In the genomic region with DNA sequence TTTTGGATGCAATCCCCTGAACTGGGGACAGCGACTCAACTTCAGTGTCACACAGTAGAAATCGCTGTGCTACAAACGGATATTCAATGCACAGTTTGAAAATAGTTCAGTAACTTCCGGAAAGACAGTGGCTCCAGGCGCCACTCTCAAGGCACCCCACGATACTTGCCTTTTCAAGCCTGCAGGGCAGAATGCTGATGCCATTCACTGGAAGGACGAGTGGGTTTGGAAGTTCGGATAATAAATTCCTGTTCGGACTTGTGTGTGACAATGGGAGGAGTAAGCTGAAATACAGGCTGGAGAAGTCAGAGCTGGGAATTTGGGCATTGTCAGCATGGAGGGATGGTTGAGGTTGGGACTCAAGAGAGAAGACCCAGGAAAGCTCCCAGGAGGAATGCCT, we compare ENCODE assay signal across 25 cellular contexts.
"Had no signal": no experiment of that assay in that cellular context is flagged by ENCODE, and none has a peak within 500 bp of the region (broad histone marks: within the 10 kb centered on the region; RNA-seq: fewer than 3 reads in every experiment).

No MANE protein-coding gene starts in this region.

- H3K9ac ChIP-seq: parathyroid adenoma had no signal

- H3K36me3 ChIP-seq: gastrocnemius medialis, right lobe of liver, suprapubic skin, transverse colon, vagina had no signal

- H3K4me1 ChIP-seq: parathyroid adenoma, transverse colon had no signal

- H3K79me2 ChIP-seq: parathyroid adenoma had no signal

- H3K27ac Mint-ChIP-seq: endodermal cell; mesothelial cell of epicardium; naive B cell; nephron; progenitor cell of endocrine pancreas; stimulated activated naive B cell treated with anti-CD40 and anti-IgM and Interleukin-4, amounts not matched to agents 10 μg/mL and 1 μg/mL and 100 μg/mL, for 72 hours; stimulated activated naive CD8-positive, alpha-beta T cell treated with anti-CD3 and anti-CD28 coated beads, Interleukin-15, Interleukin-2, amounts not matched to agents 100 ng/mL and 50 ng/mL, for 24 hours had no signal

- ATAC-seq: gastrocnemius medialis; left lobe of liver; mucosa of descending colon; right lobe of liver; stimulated activated naive B cell treated with anti-CD40 and anti-IgM and Interleukin-4, amounts not matched to agents 10 μg/mL and 1 μg/mL and 100 μg/mL, for 72 hours had no signal

- H2AFZ ChIP-seq: parathyroid adenoma had no signal

- DNase-seq: cerebellar nuclear complex; dorsolateral prefrontal cortex; effector CD4-positive, alpha-beta T cell; endodermal cell; gastrocnemius medialis; kidney; mesenchymal stem cell; mucosa of descending colon; naive B cell; occipital lobe; small intestine; stimulated activated CD4-positive, alpha-beta T cell treated with anti-CD3 and anti-CD28 coated beads, Interleukin-15, amount 100 ng/mL, for 24 hours; stimulated activated CD4-positive, alpha-beta T cell treated with anti-CD3 and anti-CD28 coated beads, Interleukin-2, amount 100 ng/mL, for 48 hours; stimulated activated naive B cell treated with anti-CD40 and anti-IgM and Interleukin-4, amounts not matched to agents 10 μg/mL and 1 μg/mL and 100 μg/mL, for 72 hours; transverse colon had no signal

- H3K4me1 Mint-ChIP-seq: endodermal cell had no signal

- H3K27ac ChIP-seq: dorsolateral prefrontal cortex, gastrocnemius medialis, parathyroid adenoma, right lobe of liver, suprapubic skin, transverse colon, vagina had no signal

- H3K36me3 Mint-ChIP-seq: mesothelial cell of epicardium; naive B cell; stimulated activated naive B cell treated with anti-CD40 and anti-IgM and Interleukin-4, amounts not matched to agents 10 μg/mL and 1 μg/mL and 100 μg/mL, for 72 hours had no signal

- H3K9me3 ChIP-seq: gastrocnemius medialis, mucosa of descending colon, right lobe of liver, suprapubic skin, transverse colon, vagina had no signal

- H3K27me3 ChIP-seq: gastrocnemius medialis, right lobe of liver, suprapubic skin, transverse colon, vagina had no signal

- H3K9me3 Mint-ChIP-seq: endodermal cell; mesothelial cell of epicardium; nephron; stimulated activated naive B cell treated with anti-CD40 and anti-IgM and Interleukin-4, amounts not matched to agents 10 μg/mL and 1 μg/mL and 100 μg/mL, for 72 hours; stimulated activated naive CD8-positive, alpha-beta T cell treated with anti-CD3 and anti-CD28 coated beads, Interleukin-15, Interleukin-2, amounts not matched to agents 100 ng/mL and 50 ng/mL, for 24 hours had no signal

- H3K4me3 ChIP-seq: dorsolateral prefrontal cortex, gastrocnemius medialis, lung, mucosa of descending colon, right lobe of liver, suprapubic skin, transverse colon, vagina had no signal

- H3K4me3 Mint-ChIP-seq: endodermal cell; mesothelial cell of epicardium; naive B cell; nephron; stimulated activated naive B cell treated with anti-CD40 and anti-IgM and Interleukin-4, amounts not matched to agents 10 μg/mL and 1 μg/mL and 100 μg/mL, for 72 hours; stimulated activated naive CD8-positive, alpha-beta T cell treated with anti-CD3 and anti-CD28 coated beads, Interleukin-15, Interleukin-2, amounts not matched to agents 100 ng/mL and 50 ng/mL, for 24 hours had no signal
